8 cellular contexts compared by ENCODE assay signal in genomic region chr2:96856776-96857673, GRCh38. TPM values are rescaled to one million over a fixed set of nuclear protein-coding genes. Genes with fewer than 3 reads are reported as not detected.
DNase-seq lines count a peak whose midpoint lies in the region; ATAC-seq and TF ChIP-seq lines count a peak whose summit lies in the region.

No MANE protein-coding gene starts in this region.

- DNase-seq in Daoy (ENCODE audit: low read depth) (peak; percentile 44), H9 (peak; percentile 58), NCI-H526 treated with DMSO at 0.1 percent for 48 hours (lab: John Stamatoyannopoulos, UW) (peak; percentile 43), NCI-H446 (lab: John Stamatoyannopoulos, UW) (no peak)
- DNase-seq in activated naive CD8-positive, alpha-beta T cell treated with anti-CD3 and anti-CD28 coated beads, Interleukin-2, amount 50 U/mL, for 24 hours = peak; percentile 34

- no peaks in the 10 kb centered on the region for H3K9me3 Mint-ChIP-seq in H9
- H3K9me3 Mint-ChIP-seq in activated naive CD8-positive, alpha-beta T cell treated with anti-CD3 and anti-CD28 coated beads, Interleukin-2, amount 50 U/mL, for 24 hours = no peaks in the 10 kb centered on the region

- no peak overlapping the region for H2BK20ac ChIP-seq in H9 (ENCODE audit: low read depth, low read length, poor library complexity, severe bottlenecking)

- H3K18ac ChIP-seq in H9 (ENCODE audit: insufficient read length, low read depth, low read length) = no peak overlapping the region

- peak overlapping the region in 2 of 3 experiments; percentile 2 to 67; a peak in 2 of 7 replicates for H3K27ac Mint-ChIP-seq in H9
- peak overlapping the region; percentile 78 for H3K27ac Mint-ChIP-seq in activated naive CD8-positive, alpha-beta T cell treated with anti-CD3 and anti-CD28 coated beads, Interleukin-2, amount 50 U/mL, for 24 hours

- peaks cover 22 to 24% of the 10 kb centered on the region in 2 experiments for H3K4me1 Mint-ChIP-seq in H9
- H3K4me1 Mint-ChIP-seq in activated naive CD8-positive, alpha-beta T cell treated with anti-CD3 and anti-CD28 coated beads, Interleukin-2, amount 50 U/mL, for 24 hours = peaks cover 31% of the 10 kb centered on the region

- H3K27me3 Mint-ChIP-seq in H9 (ENCODE audit: low read depth) = no peaks in the 10 kb centered on the region; the same call in 1 of the 2 replicates
- H3K27me3 Mint-ChIP-seq in activated naive CD8-positive, alpha-beta T cell treated with anti-CD3 and anti-CD28 coated beads, Interleukin-2, amount 50 U/mL, for 24 hours = no peaks in the 10 kb centered on the region

- H4K8ac ChIP-seq in H9 (replicated peaks; ENCODE audit: insufficient read length, low read depth, low read length) = no peak overlapping the region

- no peak overlapping the region for H3K4ac ChIP-seq in H9 (ENCODE audit: low read depth, low read length)

- peaks cover 2% of the 10 kb centered on the region; the same call in 1 of the 2 replicates for H3K79me2 ChIP-seq in H9 (ENCODE audit: insufficient read depth, low read length)

- H3K4me3 ChIP-seq in iPS-15b (ENCODE audit: low read depth, low read length) = peak overlapping the region; percentile 76
- peak overlapping the region; percentile 79 for H3K4me3 ChIP-seq in skeletal muscle satellite cell (ENCODE audit: low read length)

- H2BK12ac ChIP-seq in H9 (ENCODE audit: insufficient read length, low read depth, low read length) = no peak overlapping the region

- no peak for TF ChIP-seq CTCF in H9 (conservative IDR thresholded peaks at IDR 0.05)

- H2AK5ac ChIP-seq in H9 (ENCODE audit: insufficient read length, low read length) = no peak overlapping the region

- no peak overlapping the region for H2BK120ac ChIP-seq in H9 (ENCODE audit: low read depth, low read length, poor library complexity, severe bottlenecking)

- H3K23ac ChIP-seq in H9 (ENCODE audit: insufficient read length, low read depth, low read length) = no peak overlapping the region

- no peak overlapping the region for H2AFZ ChIP-seq in H9 (ENCODE audit: low read length)

- no peaks in the 10 kb centered on the region for H3K9me3 ChIP-seq in H9 (ENCODE audit: control insufficient read depth, low read depth, low read length)
- H3K9me3 ChIP-seq in iPS-15b (ENCODE audit: control insufficient read depth, insufficient read depth, low read length) = no peaks in the 10 kb centered on the region
- H3K9me3 ChIP-seq in skeletal muscle satellite cell (replicated peaks; ENCODE audit: low read length) = no peaks in the 10 kb centered on the region

- H4K5ac ChIP-seq in H9 (ENCODE audit: insufficient read length, low read depth, low read length) = no peak overlapping the region

- H3K4me1 ChIP-seq in H9 (ENCODE audit: insufficient read depth, low read length) = no peaks in the 10 kb centered on the region; the same call in 1 of the 2 replicates
- peaks cover 7% of the 10 kb centered on the region for H3K4me1 ChIP-seq in iPS-15b (ENCODE audit: control insufficient read depth, insufficient read depth, low read length)
- peaks cover 24% of the 10 kb centered on the region for H3K4me1 ChIP-seq in skeletal muscle satellite cell (ENCODE audit: control insufficient read depth, insufficient read depth, low read length)

- H3K36me3 ChIP-seq in iPS-15b (ENCODE audit: control insufficient read depth, insufficient read depth, low read length) = peaks cover 34% of the 10 kb centered on the region
- peaks cover 34% of the 10 kb centered on the region for H3K36me3 ChIP-seq in skeletal muscle satellite cell (ENCODE audit: insufficient read depth, low read length)

- no CpG with 5 or more reads among the region's 29 CpGs for WGBS in H9 (ENCODE audit: extremely low coverage, insufficient read length, low lambda C conversion rate)

- peak overlapping the region; percentile 3 for H3K9ac ChIP-seq in H9 (ENCODE audit: extremely low read depth, insufficient read length, low read length)
- peak overlapping the region; percentile 65 for H3K9ac ChIP-seq in iPS-15b (ENCODE audit: low read depth, low read length)
- peak overlapping the region; percentile 81 for H3K9ac ChIP-seq in skeletal muscle satellite cell (ENCODE audit: low read depth, low read length)

- H3K56ac ChIP-seq in H9 (ENCODE audit: insufficient read length, low read depth, low read length) = no peak overlapping the region

- H3K14ac ChIP-seq in H9 (ENCODE audit: insufficient read depth, low read length) = no peak overlapping the region; the same call in 1 of the 2 replicates

- no peak overlapping the region for H3T11ph ChIP-seq in H9 (ENCODE audit: low read length)

- H3K27me3 ChIP-seq in H9 (ENCODE audit: insufficient read depth, low read length) (no peaks in the 10 kb centered on the region), iPS-15b (ENCODE audit: control insufficient read depth, insufficient read depth, low read length) (no peaks in the 10 kb centered on the region), skeletal muscle satellite cell (ENCODE audit: control insufficient read depth, insufficient read depth, low read length) (no peaks in the 10 kb centered on the region)

- no peaks in the 10 kb centered on the region for H3K79me1 ChIP-seq in H9 (ENCODE audit: insufficient read depth, low read depth, low read length, poor library complexity, severe bottlenecking)

- H2BK5ac ChIP-seq in H9 (ENCODE audit: insufficient read length, low read length) = no peak overlapping the region

- H3K27ac ChIP-seq in H9 (ENCODE audit: insufficient read length, low read depth, low read length) = no peak overlapping the region

- H2BK15ac ChIP-seq in H9 (ENCODE audit: low read depth, low read length) = no peak overlapping the region

- ATAC-seq in activated naive CD8-positive, alpha-beta T cell treated with anti-CD3 and anti-CD28 coated beads, Interleukin-2, amount 50 U/mL, for 24 hours = no peak
- ATAC-seq in HG02642 (IDR thresholded peaks at IDR 0.05; ENCODE audit: poor library complexity, unreplicated experiment) = no peak

- H3K4me2 ChIP-seq in H9 (ENCODE audit: insufficient read depth, insufficient read length, low read length) = peak overlapping the region; percentile 55
- peak overlapping the region; percentile 96 for H3K4me2 ChIP-seq in skeletal muscle satellite cell (ENCODE audit: low read length)

- H4K20me1 ChIP-seq in H9 (ENCODE audit: control insufficient read depth, insufficient read depth, insufficient read length) = peaks cover 2% of the 10 kb centered on the region

- H3K36me3 Mint-ChIP-seq in H9 (ENCODE audit: insufficient read depth in 1 of 3, low read depth in 3 of 3) = peaks cover 18 to 49% (median 40%) of the 10 kb centered on the region in 3 experiments
- peaks cover 7% of the 10 kb centered on the region for H3K36me3 Mint-ChIP-seq in activated naive CD8-positive, alpha-beta T cell treated with anti-CD3 and anti-CD28 coated beads, Interleukin-2, amount 50 U/mL, for 24 hours (ENCODE audit: low read depth)

- peak overlapping the region; percentile 78 to 89 for H3K4me3 Mint-ChIP-seq in H9
- H3K4me3 Mint-ChIP-seq in activated naive CD8-positive, alpha-beta T cell treated with anti-CD3 and anti-CD28 coated beads, Interleukin-2, amount 50 U/mL, for 24 hours = peak overlapping the region; percentile 89

- peaks cover 6% of the 10 kb centered on the region for H3K23me2 ChIP-seq in H9 (ENCODE audit: insufficient read length, low read depth, low read length, poor library complexity, severe bottlenecking)

- no peak overlapping the region for H4K91ac ChIP-seq in H9 (ENCODE audit: insufficient read length, low read depth, low read length)

RNA-seq across cellular contexts. Expression of gene ANKRD39, which starts 0.8 kb away (rescaled TPM):
- total RNA-seq in Daoy (2014; rRNA removed; shearing (Covaris generic)) = 11.7 and 24.4 TPM in 2 replicates
- 13.0 and 13.9 TPM in 2 replicates for total RNA-seq in H9 (2021)
- 10.9 and 12.5 TPM in 2 replicates for total RNA-seq in skeletal muscle satellite cell (2012; rRNA removed)

RNA-seq across cellular contexts. Expression of gene SEMA4C, which starts 12.9 kb away (rescaled TPM):
- total RNA-seq in Daoy (2014; rRNA removed; shearing (Covaris generic)) = 17.3 and 23.5 TPM in 2 replicates
- 81.6 and 87.2 TPM in 2 replicates for total RNA-seq in H9 (2021)
- 13.2 and 20.8 TPM in 2 replicates for total RNA-seq in skeletal muscle satellite cell (2012; rRNA removed)

RNA-seq across cellular contexts. Expression of gene ANKRD23, which starts 13.2 kb away (rescaled TPM):
- 2.1 and 6.0 TPM in 2 replicates for total RNA-seq in Daoy (2014; rRNA removed; shearing (Covaris generic))
- total RNA-seq in H9 (2021) = 2.3 and 2.4 TPM in 2 replicates
- total RNA-seq in skeletal muscle satellite cell (2012; rRNA removed) = 1.1 and 2.3 TPM in 2 replicates

RNA-seq across cellular contexts. Expression of gene CNNM3, which starts 41.0 kb away (rescaled TPM):
- total RNA-seq in Daoy (2014; rRNA removed; shearing (Covaris generic)) = 5.1 and 5.5 TPM in 2 replicates
- total RNA-seq in H9 (2021) = 22.8 and 25.0 TPM in 2 replicates
- total RNA-seq in skeletal muscle satellite cell (2012; rRNA removed) = 1.8 and 2.4 TPM in 2 replicates

Comparison
In these comparisons a context has a peak if more than half of its experiments do, and no peak if none do; other contexts are left out.
1. DNase-seq: peak in Daoy (single experiment), H9 (single experiment), NCI-H526 treated with DMSO at 0.1 percent for 48 hours (single experiment) and activated naive CD8-positive, alpha-beta T cell treated with anti-CD3 and anti-CD28 coated beads, Interleukin-2, amount 50 U/mL, for 24 hours (single experiment); none in NCI-H446 (0 of 2).
2. H3K9ac ChIP-seq: peak in every context shown above with its lines; median percentile 81 in skeletal muscle satellite cell; 65 in iPS-15b; 3 in H9.